Comparison of ENCODE assay signal across 1 cellular context in genomic region chr6:45678063-45678620, GRCh38.
TF ChIP-seq lines count a peak whose summit lies in the region.

No MANE protein-coding gene starts in this region.

TF ChIP-seq in GM12878, 131 proteins besides CTCF, POLR2A, EP300 and RAD21 (continued from another document):
- no peak for TF ChIP-seq E2F8 (IDR thresholded peaks at IDR 0.05; ENCODE audit: low read depth, partially characterized antibody)
